8 cellular contexts compared by ENCODE assay signal in genomic region chr2:6877402-6878305, GRCh38. TPM values are rescaled to one million over a fixed set of nuclear protein-coding genes. Genes with fewer than 3 reads are reported as not detected.
DNase-seq lines count a peak whose midpoint lies in the region; ATAC-seq lines count a peak whose summit lies in the region.

Gene RSAD2, plus strand, starts transcription at chr2:6877777. Its CDS starts 24 bp downstream, at chr2:6877801.

- peak within 1 kb of the TSS; percentile 15 to 36 (median 28) for H3K4me3 ChIP-seq in skin epidermis

- ATAC-seq in Right ventricle myocardium inferior (peak; percentile 60), HG02852 (IDR thresholded peaks at IDR 0.05; ENCODE audit: unreplicated experiment) (peak; percentile 91)

- intact Hi-C loops in Right ventricle myocardium inferior (cut with DNase I) (no loop called here), cardiac septum (cut with DNase I) (no loop called here), posterior vena cava (cut with DNase I) (no loop called here)

- no peak for DNase-seq in Right ventricle myocardium inferior (ENCODE audit: missing footprints)
- DNase-seq in cardiac septum (ENCODE audit: low spot score): no peak
- DNase-seq in NCI-H187 (lab: John Stamatoyannopoulos, UW): peak; percentile 19 to 52
- DNase-seq in activated T-cell treated with anti-CD3 and anti-CD28 coated beads for 4 hours: peak; percentile 17
- DNase-seq in globus pallidus (ENCODE audit: low spot score): peak; percentile 42
- DNase-seq in posterior vena cava (ENCODE audit: low spot score): no peak

- peak within 1 kb of the TSS in 12 of 21 experiments; percentile 11 to 78 (median 44) for H3K27ac ChIP-seq in skin epidermis

RNA-seq across cellular contexts. Expression of gene RSAD2, which starts in this region (rescaled TPM):
- 3.3 TPM for total RNA-seq in Right ventricle myocardium inferior
- 4.6 TPM for total RNA-seq in cardiac septum
- total RNA-seq in posterior vena cava: 1 to 10 TPM; 3.8 to 6.9 TPM

Comparison
In these comparisons a context has a peak if more than half of its experiments do, and no peak if none do; other contexts are left out.
1. DNase-seq: peak in NCI-H187 (2 of 2), activated T-cell treated with anti-CD3 and anti-CD28 coated beads for 4 hours (single experiment) and globus pallidus (single experiment); none in Right ventricle myocardium inferior (single experiment), cardiac septum (single experiment) and posterior vena cava (single experiment).